ENCODE assay signal across 21 cellular contexts in genomic region chrX:116607766-116608165, GRCh38.
"Had no signal": no experiment of that assay in that cellular context is flagged by ENCODE, and none has a peak within 500 bp of the region (broad histone marks: within the 10 kb centered on the region; RNA-seq: fewer than 3 reads in every experiment).

No MANE protein-coding gene starts in this region.

- H3K4me1 ChIP-seq: left ventricle myocardium inferior, right atrium auricular region, right lobe of liver, suprapubic skin, tibial artery, upper lobe of right lung had no signal

- H3K9me3 ChIP-seq: mucosa of descending colon, ovary, right atrium auricular region, right lobe of liver, suprapubic skin, thoracic aorta, tibial artery, upper lobe of right lung had no signal

- DNase-seq: head of caudate nucleus; left ventricle myocardium inferior; midbrain; mucosa of descending colon; naive thymus-derived CD4-positive, alpha-beta T cell; ovary; right lobe of liver; stimulated activated CD4-positive, alpha-beta T cell treated with anti-CD3 and anti-CD28 coated beads, Interleukin-12 subunit alpha, Interleukin-12 subunit beta, amount 100 ng/mL, for 4 hours; stimulated activated CD4-positive, alpha-beta T cell treated with anti-CD3 and anti-CD28 coated beads, Interleukin-15, amount 100 ng/mL, for 24 hours; stimulated activated CD4-positive, alpha-beta T cell treated with anti-CD3 and anti-CD28 coated beads, Interleukin-2, amount 100 ng/mL, for 24 hours; stimulated activated CD4-positive, alpha-beta T cell treated with anti-CD3 and anti-CD28 coated beads, Interleukin-4, amount 100 ng/mL, for 1 hour; stimulated activated naive CD4-positive, alpha-beta T cell; tibial artery; upper lobe of right lung had no signal

- H3K4me3 ChIP-seq: left ventricle myocardium inferior, lung, mucosa of descending colon, ovary, right atrium auricular region, right lobe of liver, skin epidermis, suprapubic skin, thoracic aorta, tibial artery, upper lobe of right lung had no signal

- H3K27ac ChIP-seq: left ventricle myocardium inferior, ovary, right atrium auricular region, right lobe of liver, skin epidermis, suprapubic skin, thoracic aorta, tibial artery, upper lobe of right lung had no signal

- ATAC-seq: mucosa of descending colon; naive thymus-derived CD4-positive, alpha-beta T cell; natural killer cell treated with Interleukin-12 subunit alpha and Interleukin-12 subunit beta and Interleukin-15 and Interleukin-18, amount 100 ng/mL, for 72 hours; right lobe of liver; stimulated activated effector memory CD8-positive, alpha-beta T cell treated with anti-CD3 and anti-CD28 coated beads, Interleukin-12 subunit alpha, Interleukin-12 subunit beta, amount 100 ng/mL, for 72 hours; upper lobe of right lung had no signal

- H3K36me3 ChIP-seq: left ventricle myocardium inferior, ovary, right atrium auricular region, right lobe of liver, suprapubic skin, thoracic aorta, tibial artery, upper lobe of right lung had no signal

- H3K27me3 ChIP-seq: ovary, right atrium auricular region, right lobe of liver, suprapubic skin, tibial artery, upper lobe of right lung had no signal
